In the genomic region with DNA sequence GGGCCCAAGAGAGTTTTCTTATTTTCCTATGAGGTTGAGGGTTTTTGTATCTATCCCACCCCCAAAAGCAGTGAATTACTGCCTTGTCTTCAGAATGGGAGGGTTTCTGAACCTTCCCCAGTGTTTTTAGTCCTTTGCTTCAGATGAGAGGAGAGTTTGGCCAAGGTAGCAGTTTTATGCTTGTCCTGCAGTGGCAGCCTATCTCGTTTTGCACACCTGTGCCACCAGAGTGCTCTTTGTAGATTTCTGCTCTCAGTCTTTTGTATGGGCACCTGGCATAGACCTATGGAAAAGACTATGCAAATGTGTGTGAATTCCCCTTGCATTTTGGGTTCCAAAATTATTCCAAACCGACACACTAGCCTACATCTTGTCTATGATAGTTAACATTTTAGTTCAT, we compare ENCODE assay signal across 25 cellular contexts. TPM values are rescaled to one million over a fixed set of nuclear protein-coding genes. Genes with fewer than 3 reads are reported as not detected.
DNase-seq lines count a peak whose midpoint lies in the region; ATAC-seq and TF ChIP-seq lines count a peak whose summit lies in the region.
"Had no signal": no experiment of that assay in that cellular context is flagged by ENCODE, and none has a peak within 500 bp of the region (broad histone marks: within the 10 kb centered on the region; RNA-seq: fewer than 3 reads in every experiment).

No MANE protein-coding gene starts in this region.

- H3K4me3 ChIP-seq in mammary epithelial cell (replicated peaks in 1 of 3; ENCODE audit: insufficient read depth in 1 of 3, low read depth in 2 of 3, low read length in 3 of 3) (no peak overlapping the region), PC-3 (ENCODE audit: low read length) (no peak overlapping the region), epithelial cell of proximal tubule (ENCODE audit: low read depth, low read length) (no peak overlapping the region), thymus (ENCODE audit: low read length) (no peak overlapping the region)
- H3K4me3 ChIP-seq: upper lobe of right lung had no signal

- no peaks in the 10 kb centered on the region for H3K9me3 Mint-ChIP-seq in MCF 10A (ENCODE audit: unreplicated experiment)
- H3K9me3 Mint-ChIP-seq: activated CD4-positive, alpha-beta T cell treated with anti-CD3 and anti-CD28 coated beads, Interleukin-2, amount 10 ng/mL, durations not matched to agents 24 days and 14 days; activated T-cell treated with anti-CD3 and anti-CD28 coated beads, Interleukin-2, amount 50 U/mL, for 72 hours; CD8-positive, alpha-beta memory T cell; memory B cell had no signal

- H3K36me3 Mint-ChIP-seq in MCF 10A (ENCODE audit: insufficient read depth, unreplicated experiment): no peaks in the 10 kb centered on the region

- peak in 1 of 2 donors; percentile 17 for TF ChIP-seq CTCF in mammary epithelial cell (conservative IDR thresholded peaks at IDR 0.05 in 1 of 2, IDR thresholded peaks at IDR 0.05 in 1 of 2; ENCODE audit: extremely low read depth in 1 of 2, insufficient read depth in 1 of 2, low read depth in 1 of 2, low read length in 2 of 2)
- no peak for TF ChIP-seq CTCF in MCF 10A (IDR thresholded peaks at IDR 0.05; ENCODE audit: unreplicated experiment)
- TF ChIP-seq CTCF in PC-3 (conservative IDR thresholded peaks at IDR 0.05; ENCODE audit: low read depth, low read length): no peak
- peak; percentile 21 for TF ChIP-seq CTCF in epithelial cell of proximal tubule (conservative IDR thresholded peaks at IDR 0.05; ENCODE audit: low read depth, low read length)

- DNase-seq in mammary epithelial cell (peak; percentile 12), MCF 10A (ENCODE audit: unreplicated experiment) (no peak), PC-3 (peak; percentile 17), epithelial cell of proximal tubule (ENCODE audit: low read depth) (no peak), Ammon's horn (ENCODE audit: low spot score) (no peak), putamen (ENCODE audit: low spot score) (no peak)
- DNase-seq in activated naive CD4-positive, alpha-beta T cell treated with anti-CD3 and anti-CD28 coated beads, Interleukin-2, amount 50 U/mL, for 16 hours: no peak
- DNase-seq: activated CD4-positive, alpha-beta T cell treated with anti-CD3 and anti-CD28 coated beads, Interleukin-2, amount 10 ng/mL, durations not matched to agents 24 days and 14 days; activated naive CD4-positive, alpha-beta T cell treated with anti-CD3 and anti-CD28 coated beads for 36 hours; activated T-cell treated with anti-CD3 and anti-CD28 coated beads, Interleukin-2, amount 50 U/mL, for 72 hours; amygdala; CD8-positive, alpha-beta memory T cell; cortex of kidney; KBM-7; left cardiac atrium; MV-4-11; NCI-H1694 treated with DMSO at 0.1 percent for 48 hours; NCI-H526 treated with DMSO at 0.1 percent for 48 hours; small intestine; substantia nigra; upper lobe of right lung had no signal

- no peaks in the 10 kb centered on the region for H3F3A ChIP-seq in PC-3 (ENCODE audit: low read length, unreplicated experiment)

- H3K9ac ChIP-seq in mammary epithelial cell (ENCODE audit: insufficient read depth, low read length): no peak overlapping the region
- H3K9ac ChIP-seq in PC-3 (ENCODE audit: low read length): no peak overlapping the region

- no peak overlapping the region for H3K4me3 Mint-ChIP-seq in MCF 10A (ENCODE audit: unreplicated experiment)
- H3K4me3 Mint-ChIP-seq: activated CD4-positive, alpha-beta T cell treated with anti-CD3 and anti-CD28 coated beads, Interleukin-2, amount 10 ng/mL, durations not matched to agents 24 days and 14 days; activated naive CD4-positive, alpha-beta T cell treated with anti-CD3 and anti-CD28 coated beads for 36 hours; activated T-cell treated with anti-CD3 and anti-CD28 coated beads, Interleukin-2, amount 50 U/mL, for 72 hours; B cell; memory B cell had no signal

- dilution Hi-C loops in mammary epithelial cell (cut with HindIII; ENCODE audit: low sequenced_read_pairs): no loop called here

- in situ Hi-C loops in mammary epithelial cell (cut with MboI; ENCODE audit: low sequenced_read_pairs in 2 of 2): no loop called here

- H3K9me2 ChIP-seq in PC-3 (replicated peaks; ENCODE audit: low read length): no peaks in the 10 kb centered on the region

- 29% methylated on average over 2 of the region's 2 CpGs for WGBS in mammary epithelial cell (ENCODE audit: low coverage, missing lambda C conversion rate)
- WGBS in thymus: 43% methylated on average over 2 of the region's 2 CpGs

- H4K20me1 ChIP-seq in mammary epithelial cell (ENCODE audit: insufficient read depth, low read length) (no peaks in the 10 kb centered on the region), PC-3 (ENCODE audit: low read length) (no peaks in the 10 kb centered on the region)

- H3K27me3 ChIP-seq in mammary epithelial cell (ENCODE audit: insufficient read depth, low read length) (no peaks in the 10 kb centered on the region), PC-3 (ENCODE audit: low read length) (no peaks in the 10 kb centered on the region), thymus (ENCODE audit: control insufficient read depth, insufficient read depth) (no peaks in the 10 kb centered on the region)
- H3K27me3 ChIP-seq: upper lobe of right lung had no signal

- no peaks in the 10 kb centered on the region for H3K9me3 ChIP-seq in mammary epithelial cell (replicated peaks; ENCODE audit: insufficient read depth, low read length)
- H3K9me3 ChIP-seq in PC-3 (ENCODE audit: low read length): no peaks in the 10 kb centered on the region
- no peaks in the 10 kb centered on the region for H3K9me3 ChIP-seq in thymus (ENCODE audit: control insufficient read depth)
- H3K9me3 ChIP-seq: upper lobe of right lung had no signal

- POLR2A ChIA-PET in MCF 10A (lab: Yijun Ruan, JAX) (interaction anchor here (0.6 to 1.7 kb wide), 2 partner anchors 9 to 12 kb away, joined by 3 to 6 read pairs; no protein-coding TSS in a partner anchor), PC-3 (lab: Charles Lee; ENCODE audit: unreplicated experiment) (no interaction called here)

- H3K4me2 ChIP-seq in mammary epithelial cell (ENCODE audit: insufficient read depth, low read depth, low read length) (no peak overlapping the region), PC-3 (ENCODE audit: low read length) (no peak overlapping the region)

- CTCF ChIA-PET in mammary epithelial cell (lab: Charles Lee; ENCODE audit: low non-redundant PET): no interaction called here
- CTCF ChIA-PET in MCF 10A (lab: Yijun Ruan, JAX): interaction anchor here (0.6 to 2.9 kb wide), 5 partner anchors 11 to 277 kb away, joined by 3 to 15 read pairs (median 4); no protein-coding TSS in a partner anchor
- CTCF ChIA-PET in PC-3 (lab: Charles Lee): no interaction called here

- H3K4me1 ChIP-seq in mammary epithelial cell (ENCODE audit: insufficient read depth, low read length) (peaks cover 8% of the 10 kb centered on the region), PC-3 (ENCODE audit: insufficient read depth, low read length) (peaks cover 8% of the 10 kb centered on the region; the same call in 1 of the 2 replicates), thymus (ENCODE audit: control insufficient read depth, insufficient read depth, low read length) (peaks cover 7% of the 10 kb centered on the region)

- H3K36me3 ChIP-seq in mammary epithelial cell (ENCODE audit: insufficient read depth, low read length) (no peaks in the 10 kb centered on the region), PC-3 (ENCODE audit: low read depth, low read length) (no peaks in the 10 kb centered on the region), thymus (ENCODE audit: control insufficient read depth, insufficient read depth) (no peaks in the 10 kb centered on the region)
- H3K36me3 ChIP-seq: upper lobe of right lung had no signal

- peak; percentile 45; the same call in 1 of the 2 replicates for ATAC-seq in PC-3
- ATAC-seq: activated T-cell treated with anti-CD3 and anti-CD28 coated beads, Interleukin-2, amount 50 U/mL, for 72 hours; left cardiac atrium; upper lobe of right lung had no signal

- no peaks in the 10 kb centered on the region for H3K27me3 Mint-ChIP-seq in MCF 10A (ENCODE audit: insufficient read depth, unreplicated experiment)
- H3K27me3 Mint-ChIP-seq: activated CD4-positive, alpha-beta T cell treated with anti-CD3 and anti-CD28 coated beads, Interleukin-2, amount 10 ng/mL, durations not matched to agents 24 days and 14 days; B cell; CD8-positive, alpha-beta memory T cell; memory B cell had no signal

- BruUV-seq in mammary epithelial cell (replicated peaks; lab: Mats Ljungman, UMichigan) (no TSS peak), MCF 10A (replicated peaks; lab: Mats Ljungman, UMichigan) (no TSS peak), PC-3 (replicated peaks; lab: Mats Ljungman, UMichigan) (no TSS peak)

- intact Hi-C loops in mammary epithelial cell (cut with micrococcal nuclease) (no loop called here), MCF 10A (cut with micrococcal nuclease) (loop anchor here (10.0 kb wide), 1 partner anchor 425 kb away; no protein-coding TSS in a partner anchor), PC-3 (cut with micrococcal nuclease) (no loop called here)

- no peak overlapping the region for H2AFZ ChIP-seq in mammary epithelial cell (ENCODE audit: low read depth, low read length)
- H2AFZ ChIP-seq in PC-3 (ENCODE audit: low read length): no peak overlapping the region

- peaks cover 31% of the 10 kb centered on the region for H3K4me1 Mint-ChIP-seq in MCF 10A (ENCODE audit: insufficient read depth, unreplicated experiment)

- H3K79me2 ChIP-seq in mammary epithelial cell (ENCODE audit: insufficient read depth, low read length) (peaks cover 61% of the 10 kb centered on the region), PC-3 (ENCODE audit: low read length) (peaks cover 29% of the 10 kb centered on the region)

- no peak overlapping the region for H3K27ac Mint-ChIP-seq in MCF 10A (ENCODE audit: low read depth, unreplicated experiment)
- H3K27ac Mint-ChIP-seq: activated CD4-positive, alpha-beta T cell treated with anti-CD3 and anti-CD28 coated beads, Interleukin-2, amount 10 ng/mL, durations not matched to agents 24 days and 14 days; activated naive CD4-positive, alpha-beta T cell treated with anti-CD3 and anti-CD28 coated beads for 36 hours; activated T-cell treated with anti-CD3 and anti-CD28 coated beads, Interleukin-2, amount 50 U/mL, for 72 hours; B cell; memory B cell had no signal

- no peak overlapping the region for H3K27ac ChIP-seq in mammary epithelial cell (ENCODE audit: insufficient read depth, low read depth, low read length)
- H3K27ac ChIP-seq in PC-3 (ENCODE audit: low read length): no peak overlapping the region
- peak overlapping the region; percentile 72 for H3K27ac ChIP-seq in thymus (ENCODE audit: low read depth)
- H3K27ac ChIP-seq: RWPE1, upper lobe of right lung had no signal

RNA-seq across cellular contexts. Expression of a gene that starts 5.8 kb away (rescaled TPM):
- total RNA-seq in mammary epithelial cell (10 to 100 TPM; 13.6 to 34.0 TPM), MCF 10A (2022) (9.1 and 9.6 TPM in 2 replicates), PC-3 (2014; rRNA removed) (4.0 and 4.5 TPM in 2 replicates), epithelial cell of proximal tubule (27.9 and 30.4 TPM in 2 replicates)
- polyA plus RNA-seq in mammary epithelial cell (6.9 TPM), thymus (9.7 TPM)
- polyA minus RNA-seq in mammary epithelial cell: 16.5 TPM

Comparison
In these comparisons a context has a peak if more than half of its experiments do, and no peak if none do; other contexts are left out.
1. DNase-seq: peak in mammary epithelial cell (single experiment) and PC-3 (single experiment); none in MCF 10A (single experiment), epithelial cell of proximal tubule (single experiment), Ammon's horn (single experiment), putamen (single experiment) and activated naive CD4-positive, alpha-beta T cell treated with anti-CD3 and anti-CD28 coated beads, Interleukin-2, amount 50 U/mL, for 16 hours (single experiment).